18 cellular contexts compared by ENCODE assay signal in the genomic region with DNA sequence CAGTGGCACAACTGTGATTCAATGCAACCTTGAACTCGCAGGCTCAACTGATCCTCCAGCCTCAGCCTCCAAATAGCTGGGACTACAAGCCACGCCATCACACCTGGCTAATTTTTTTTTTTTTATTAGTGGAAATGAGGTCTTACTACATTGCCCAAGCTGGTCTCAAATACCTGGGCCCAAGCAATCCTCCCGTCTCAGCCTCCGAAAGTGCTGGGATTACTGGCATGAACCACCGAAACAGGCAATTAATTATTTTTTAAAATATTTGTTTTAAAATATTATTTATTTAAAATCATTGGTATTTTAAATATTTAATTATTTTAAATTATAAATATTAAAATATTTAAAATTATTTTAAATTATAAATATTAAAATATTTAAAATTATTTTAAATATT. TPM values are rescaled to one million over a fixed set of nuclear protein-coding genes. Genes with fewer than 3 reads are reported as not detected.
DNase-seq lines count a peak whose midpoint lies in the region; ATAC-seq and TF ChIP-seq lines count a peak whose summit lies in the region.
"Had no signal": no experiment of that assay in that cellular context is flagged by ENCODE, and none has a peak within 500 bp of the region (broad histone marks: within the 10 kb centered on the region; RNA-seq: fewer than 3 reads in every experiment).

No MANE protein-coding gene starts in this region.

- POLR2A ChIA-PET in WTC11 (lab: Charles Lee) = no interaction called here

- H3K4me3 Mint-ChIP-seq in WTC11 = no peak overlapping the region
- H3K4me3 Mint-ChIP-seq: CD4-positive, alpha-beta memory T cell had no signal

- CTCF ChIA-PET in WTC11 (lab: Charles Lee) = interaction anchor here (1.3 to 2.3 kb wide), 2 partner anchors 21 kb away, joined by 4 to 19 read pairs; no protein-coding TSS in a partner anchor

- no peak overlapping the region for H3K27ac ChIP-seq in right atrium auricular region
- no peak overlapping the region for H3K27ac ChIP-seq in left ventricle myocardium inferior (replicated peaks)
- H3K27ac ChIP-seq: GM23248 had no signal

- no peaks in the 10 kb centered on the region for H3K36me3 ChIP-seq in right atrium auricular region
- H3K36me3 ChIP-seq in left ventricle myocardium inferior = no peaks in the 10 kb centered on the region

- H3K9me3 ChIP-seq in right atrium auricular region (no peaks in the 10 kb centered on the region), left ventricle myocardium inferior (replicated peaks) (no peaks in the 10 kb centered on the region)

- H3K4me1 Mint-ChIP-seq in WTC11 = peaks cover 30% of the 10 kb centered on the region

- no peak for TF ChIP-seq CTCF in right atrium auricular region (IDR thresholded peaks at IDR 0.05)
- TF ChIP-seq CTCF in left ventricle myocardium inferior (IDR thresholded peaks at IDR 0.05; ENCODE audit: borderline replicate concordance) = no peak
- no peak for TF ChIP-seq CTCF in WTC11 (IDR thresholded peaks at IDR 0.05)

- no peaks in the 10 kb centered on the region for H3K9me3 Mint-ChIP-seq in WTC11
- H3K9me3 Mint-ChIP-seq: CD4-positive, alpha-beta memory T cell had no signal

- no peak overlapping the region for H3K27ac Mint-ChIP-seq in WTC11
- H3K27ac Mint-ChIP-seq: CD4-positive, alpha-beta memory T cell had no signal

- H3K4me1 ChIP-seq in right atrium auricular region (no peaks in the 10 kb centered on the region), left ventricle myocardium inferior (peaks cover 12% of the 10 kb centered on the region)

- no peaks in the 10 kb centered on the region for H3K27me3 Mint-ChIP-seq in WTC11 (ENCODE audit: low read depth)
- H3K27me3 Mint-ChIP-seq: CD4-positive, alpha-beta memory T cell had no signal

- intact Hi-C loops in left ventricle myocardium inferior (cut with micrococcal nuclease) = no loop called here

- H3K4me3 ChIP-seq in right atrium auricular region (no peak overlapping the region), left ventricle myocardium inferior (no peak overlapping the region)
- H3K4me3 ChIP-seq: GM12878, GM23248 had no signal

- ATAC-seq in WTC11 (no peak), HG03139 (IDR thresholded peaks at IDR 0.05; ENCODE audit: unreplicated experiment) (no peak)
- ATAC-seq: GM12878 had no signal

- H3K27me3 ChIP-seq in right atrium auricular region (no peaks in the 10 kb centered on the region), left ventricle myocardium inferior (ENCODE audit: low read depth) (no peaks in the 10 kb centered on the region)

- DNase-seq in NCI-H2227 (lab: John Stamatoyannopoulos, UW; ENCODE audit: unreplicated experiment) (peak; percentile 20), NCI-H2227 treated with DMSO at 0.1 percent for 48 hours (lab: John Stamatoyannopoulos, UW) (no peak), right atrium auricular region (ENCODE audit: low spot score) (peak; percentile 63), left ventricle myocardium inferior (no peak), WTC11 (ENCODE audit: low spot score) (no peak), germinal center (ENCODE audit: low spot score) (no peak)
- DNase-seq: C1 segment of cervical spinal cord; Calu3; CD4-positive, alpha-beta memory T cell; COR-L47; DMS79; EL; GDM1; GM23248; H7; HCEC 1CT had no signal

- H3K36me3 Mint-ChIP-seq in WTC11 = peaks cover 13% of the 10 kb centered on the region

TF ChIP-seq in WTC11, 78 proteins besides CTCF, POLR2A, EP300 and RAD21:
- TF ChIP-seq FOXP4 (CRISPR knock-in tag; IDR thresholded peaks at IDR 0.05) (no peak), HMGA2 (CRISPR knock-in tag; IDR thresholded peaks at IDR 0.05) (peak; percentile 99)

RNA-seq across cellular contexts. Expression of gene SRBD1, which starts 24.5 kb away (rescaled TPM):
- total RNA-seq in right atrium auricular region (1 to 10 TPM; 5.3 to 9.6 TPM), left ventricle myocardium inferior (11.8 TPM), WTC11 (2021) (19.1 to 23.4 TPM (median 22.8 TPM) in 3 replicates)

Comparison
In these comparisons a context has a peak if more than half of its experiments do, and no peak if none do; other contexts are left out.
1. DNase-seq: peak in NCI-H2227 (single experiment) and right atrium auricular region (single experiment); none in NCI-H2227 treated with DMSO at 0.1 percent for 48 hours (single experiment), left ventricle myocardium inferior (single experiment), WTC11 (single experiment) and germinal center (single experiment).